Comparison of ENCODE assay signal across 24 cellular contexts in genomic region chr4:128359422-128359821, GRCh38.
"Had no signal": no experiment of that assay in that cellular context is flagged by ENCODE, and none has a peak within 500 bp of the region (broad histone marks: within the 10 kb centered on the region; RNA-seq: fewer than 3 reads in every experiment).

No MANE protein-coding gene starts in this region.

- DNase-seq: activated B cell treated with CpG ODN at 0.5 μM for 24 hours; activated CD4-positive, alpha-beta memory T cell treated with anti-CD3 and anti-CD28 coated beads for 36 hours; activated CD4-positive, alpha-beta T cell treated with anti-CD3 and anti-CD28 coated beads for 4 hours; activated effector memory CD4-positive, alpha-beta T cell treated with anti-CD3 and anti-CD28 coated beads, Interleukin-2, amount 50 U/mL, for 16 hours; activated naive CD4-positive, alpha-beta T cell treated with anti-CD3 and anti-CD28 coated beads, Interleukin-2, amount 50 U/mL, for 16 hours; activated T-cell treated with anti-CD3 and anti-CD28 coated beads, Interleukin-2, amount 50 U/mL, for 48 hours; aorta; brain microvascular endothelial cell; central memory CD4-positive, alpha-beta T cell; head of caudate nucleus; pancreas; psoas muscle; stimulated activated CD4-positive, alpha-beta T cell treated with anti-CD3 and anti-CD28 coated beads, Interleukin-1b, Interleukin-23, amount 100 ng/mL, for 48 hours; T1000; transverse colon had no signal

- H3K27me3 ChIP-seq: brain microvascular endothelial cell, esophagus muscularis mucosa, neutrophil, pancreas, right atrium auricular region, transverse colon had no signal

- H3K27ac Mint-ChIP-seq: activated B cell treated with CpG ODN at 0.5 μM for 24 hours; activated CD4-positive, alpha-beta memory T cell treated with anti-CD3 and anti-CD28 coated beads for 36 hours; memory B cell; nephron; T-helper 1 cell treated with Interleukin-12 subunit alpha and Interleukin-12 subunit beta and Interleukin-4 antibody, amounts not matched to agents 30 μg/mL and 1 μg/mL, for 36 hours had no signal

- H3K36me3 ChIP-seq: brain microvascular endothelial cell, esophagus muscularis mucosa, neutrophil, pancreas, right atrium auricular region, transverse colon had no signal

- H3K9me3 ChIP-seq: esophagus muscularis mucosa, neutrophil, pancreas, psoas muscle, right atrium auricular region, transverse colon had no signal

- H3K4me3 ChIP-seq: esophagus muscularis mucosa, pancreas, right atrium auricular region, transverse colon had no signal

- H3K9me3 Mint-ChIP-seq: activated CD4-positive, alpha-beta memory T cell treated with anti-CD3 and anti-CD28 coated beads for 36 hours; memory B cell; T-helper 1 cell treated with Interleukin-12 subunit alpha and Interleukin-12 subunit beta and Interleukin-4 antibody, amounts not matched to agents 30 μg/mL and 1 μg/mL, for 36 hours had no signal

- FAIRE-seq: frontal cortex, islet of Langerhans, pancreas, urothelium cell line had no signal

- H3K4me1 Mint-ChIP-seq: activated B cell treated with CpG ODN at 0.5 μM for 24 hours, memory B cell had no signal

- H3K27ac ChIP-seq: brain microvascular endothelial cell, esophagus muscularis mucosa, neutrophil, pancreas, transverse colon had no signal

- H3K4me3 Mint-ChIP-seq: activated B cell treated with CpG ODN at 0.5 μM for 24 hours; activated CD4-positive, alpha-beta memory T cell treated with anti-CD3 and anti-CD28 coated beads for 36 hours; memory B cell; nephron; T-helper 1 cell treated with Interleukin-12 subunit alpha and Interleukin-12 subunit beta and Interleukin-4 antibody, amounts not matched to agents 30 μg/mL and 1 μg/mL, for 36 hours had no signal

- H3K27me3 Mint-ChIP-seq: activated B cell treated with CpG ODN at 0.5 μM for 24 hours; activated CD4-positive, alpha-beta memory T cell treated with anti-CD3 and anti-CD28 coated beads for 36 hours; memory B cell had no signal

- H3K36me3 Mint-ChIP-seq: activated CD4-positive, alpha-beta memory T cell treated with anti-CD3 and anti-CD28 coated beads for 36 hours had no signal
